Comparison of ENCODE assay signal across 8 cellular contexts in the genomic region with DNA sequence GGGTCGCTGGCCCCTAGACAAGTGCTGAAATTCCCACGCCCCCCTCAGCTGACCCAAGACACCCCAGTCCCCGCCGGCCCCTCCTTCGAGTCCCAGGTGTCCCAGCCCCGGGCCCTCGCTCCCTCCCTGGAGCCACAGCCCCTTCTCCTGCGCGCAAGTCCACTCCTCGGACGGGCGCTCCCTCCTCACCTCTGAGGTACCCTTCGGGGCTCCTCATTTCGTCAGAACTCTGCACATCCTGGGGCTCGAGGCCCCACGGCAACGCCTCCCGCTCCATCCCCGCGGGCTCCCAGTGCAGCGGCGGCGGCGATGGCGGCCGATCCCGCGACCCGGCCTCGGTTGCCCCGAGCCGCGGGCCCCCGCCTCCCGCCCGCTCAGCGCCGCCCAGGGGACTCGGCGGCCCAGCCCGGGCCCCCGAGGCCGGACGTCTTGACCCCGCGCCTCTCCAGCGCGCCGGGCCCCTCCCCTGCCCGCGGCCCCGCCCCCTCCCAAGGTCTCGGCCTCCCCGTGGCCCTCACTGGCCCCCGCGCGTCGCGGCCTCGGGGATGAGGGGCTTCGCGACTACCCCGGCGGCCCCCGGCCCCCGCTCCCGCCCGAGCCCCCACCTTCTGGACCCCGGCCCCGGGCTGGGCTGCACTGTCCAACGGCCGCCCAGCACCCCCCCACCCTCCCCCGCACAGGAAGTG. TPM values are rescaled to one million over a fixed set of nuclear protein-coding genes. Genes with fewer than 3 reads are reported as not detected.
DNase-seq lines count a peak whose midpoint lies in the region; ATAC-seq lines count a peak whose summit lies in the region.

Gene ZNF768 (minus strand): TSS at position 430 of the 686 bp plus-strand sequence. CDS start 153 bp downstream, at position 277.

- H3K27me3 ChIP-seq in layer of hippocampus (ENCODE audit: control insufficient read depth, insufficient read depth, low read length), result no peaks in the 10 kb centered on the region

- DNase-seq in AG08395 (ENCODE audit: low spot score), result peak; percentile 61
- peak; percentile 14 for DNase-seq in SW480 (ENCODE audit: low spot score)
- peak; percentile 85 for DNase-seq in cerebellum (ENCODE audit: low spot score)
- peak; percentile 50 for DNase-seq in stimulated activated CD8-positive, alpha-beta memory T cell treated with anti-CD3 and anti-CD28 coated beads, Interleukin-4, amount 100 ng/mL, for 48 hours
- no peak for DNase-seq in HK-2 (ENCODE audit: unreplicated experiment)

- peak; percentile 31 for ATAC-seq in GM18511 (IDR thresholded peaks at IDR 0.05; ENCODE audit: unreplicated experiment)
- ATAC-seq in HG03103 (IDR thresholded peaks at IDR 0.05; ENCODE audit: low read depth, unreplicated experiment), result peak; percentile 13

- peak within 1 kb of the TSS; percentile 97 for H3K27ac ChIP-seq in layer of hippocampus (ENCODE audit: low read depth, low read length)

RNA-seq across cellular contexts. Expression of gene ZNF768, which starts in this region (rescaled TPM):
- 16.7 TPM for total RNA-seq in cerebellum
